9 cellular contexts compared by ENCODE assay signal in the genomic region with DNA sequence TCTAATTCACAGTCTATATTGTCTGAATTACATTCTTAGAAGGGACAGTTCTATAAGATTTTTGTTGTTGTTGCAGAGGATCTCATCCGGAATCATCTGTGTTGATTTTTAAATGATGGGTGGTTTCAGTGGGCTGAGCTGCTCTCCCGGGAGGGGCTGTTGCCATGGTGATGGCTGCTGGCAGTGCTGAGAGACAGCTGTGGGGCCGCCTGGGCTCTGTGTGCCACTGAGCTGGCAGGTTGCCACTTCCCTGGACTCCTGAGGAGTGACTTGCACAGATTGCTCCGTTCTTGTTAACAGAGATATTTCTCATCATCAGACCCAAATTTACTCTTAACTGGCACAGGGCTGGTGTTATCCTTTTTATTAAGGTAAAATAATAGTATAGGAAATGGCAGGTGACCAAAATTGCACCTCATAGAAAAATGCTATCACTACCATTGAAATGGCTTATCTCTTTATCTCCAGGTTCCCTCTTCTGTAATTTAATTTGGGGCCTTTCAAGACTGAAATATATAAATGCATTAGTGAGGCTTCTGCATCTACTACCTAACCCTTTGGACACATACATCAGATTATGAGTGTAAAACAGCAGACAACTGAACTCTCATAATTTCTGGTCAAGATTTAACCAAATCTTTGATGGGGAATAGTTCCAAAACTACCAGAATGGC. TPM values are rescaled to one million over a fixed set of nuclear protein-coding genes. Genes with fewer than 3 reads are reported as not detected.
A peak's percentile ranks its signal among the peaks of the same experiment; 100 is the strongest.
DNase-seq lines count a peak whose midpoint lies in the region; ATAC-seq and TF ChIP-seq lines count a peak whose summit lies in the region.
"Had no signal": no experiment of that assay in that cellular context is flagged by ENCODE, and none has a peak within 500 bp of the region (broad histone marks: within the 10 kb centered on the region; RNA-seq: fewer than 3 reads in every experiment).

No MANE protein-coding gene starts in this region.

- no peaks in the 10 kb centered on the region for H3K79me2 ChIP-seq in trophoblast cell (ENCODE audit: control insufficient read depth, insufficient read depth, low read length, poor library complexity)

- H2BK12ac ChIP-seq in trophoblast cell (ENCODE audit: low read length): no peak overlapping the region

- no peak overlapping the region for H2AK5ac ChIP-seq in trophoblast cell (ENCODE audit: low read length)

- H3K4me1 ChIP-seq in cardiac muscle cell (ENCODE audit: low read depth) (no peaks in the 10 kb centered on the region), SJSA1 (replicated peaks) (no peaks in the 10 kb centered on the region), colonic mucosa (no peaks in the 10 kb centered on the region), trophoblast cell (ENCODE audit: control insufficient read depth in 1 of 2, insufficient read depth in 2 of 2, low read length in 2 of 2) (no peaks in the 10 kb centered on the region)

- H3K4me3 ChIP-seq in cardiac muscle cell (no peak overlapping the region), SJSA1 (no peak overlapping the region), colonic mucosa (no peak overlapping the region), trophoblast cell (ENCODE audit: low read depth, low read length) (no peak overlapping the region)

- H3K27ac ChIP-seq in cardiac muscle cell (no peak overlapping the region), SJSA1 (no peak overlapping the region), colonic mucosa (no peak overlapping the region), RWPE1 (no peak overlapping the region), trophoblast cell (ENCODE audit: low read depth, low read length) (no peak overlapping the region)

- no peak overlapping the region for H3K14ac ChIP-seq in trophoblast cell (ENCODE audit: low read length)

- no peak overlapping the region for H4K12ac ChIP-seq in trophoblast cell (ENCODE audit: low read depth, low read length)

- H3K23ac ChIP-seq in trophoblast cell (ENCODE audit: low read length): no peak overlapping the region

- no peaks in the 10 kb centered on the region for H3K27me3 ChIP-seq in cardiac muscle cell
- no peaks in the 10 kb centered on the region for H3K27me3 ChIP-seq in SJSA1 (replicated peaks)
- H3K27me3 ChIP-seq in colonic mucosa: no peaks in the 10 kb centered on the region
- no peaks in the 10 kb centered on the region for H3K27me3 ChIP-seq in trophoblast cell (ENCODE audit: insufficient read depth, low read length)

- DNase-seq in cardiac muscle cell (ENCODE audit: low read depth in 1 of 2, low spot score in 1 of 2) (peak; percentile 43 to 51), Right ventricle myocardium inferior (ENCODE audit: missing footprints) (no peak), SJSA1 (ENCODE audit: low read depth in 1 of 2, low spot score in 2 of 2) (peak; percentile 3 to 49), hippocampal formation (lab: John Stamatoyannopoulos, UW) (peak; percentile 89 to 92), colonic mucosa (no peak), RWPE1 (ENCODE audit: low spot score) (no peak), trophoblast cell (no peak)
- no peak for DNase-seq in stimulated activated naive CD4-positive, alpha-beta T cell (lab: John Stamatoyannopoulos, UW)

- H3K79me1 ChIP-seq in trophoblast cell (ENCODE audit: low read length): no peaks in the 10 kb centered on the region

- H3K36me3 ChIP-seq in cardiac muscle cell (no peaks in the 10 kb centered on the region), SJSA1 (no peaks in the 10 kb centered on the region), colonic mucosa (no peaks in the 10 kb centered on the region), trophoblast cell (ENCODE audit: control insufficient read depth in 1 of 2, insufficient read depth in 2 of 2, low read length in 2 of 2) (no peaks in the 10 kb centered on the region)

- H2BK120ac ChIP-seq in trophoblast cell (ENCODE audit: insufficient read depth, low read length, poor library complexity): no peak overlapping the region

- H2AFZ ChIP-seq in trophoblast cell (ENCODE audit: insufficient read depth, low read length, poor library complexity): no peak overlapping the region

- no CpG with 5 or more reads among the region's 4 CpGs for WGBS in trophoblast cell (ENCODE audit: extremely low coverage, insufficient coverage, insufficient read length)

- POLR2A ChIA-PET in RWPE1 (lab: Yijun Ruan, JAX; ENCODE audit: low non-redundant PET): no interaction called here

- H3K4ac ChIP-seq in trophoblast cell (ENCODE audit: low read depth, low read length): no peak overlapping the region

- CTCF ChIA-PET in RWPE1 (lab: Yijun Ruan, JAX): no interaction called here

- no peak for ATAC-seq in Right ventricle myocardium inferior
- ATAC-seq: Panc1 had no signal

- no peak overlapping the region for H3K4me2 ChIP-seq in trophoblast cell (ENCODE audit: low read length)

- H3K9me3 ChIP-seq in cardiac muscle cell (ENCODE audit: low read depth) (no peaks in the 10 kb centered on the region), SJSA1 (replicated peaks) (no peaks in the 10 kb centered on the region), colonic mucosa (no peaks in the 10 kb centered on the region), trophoblast cell (ENCODE audit: insufficient read depth, low read depth, low read length) (no peaks in the 10 kb centered on the region)

- H4K8ac ChIP-seq in trophoblast cell (ENCODE audit: low read depth, low read length): no peak overlapping the region

- H3K9ac ChIP-seq in colonic mucosa (ENCODE audit: low read depth in 2 of 2, low read length in 2 of 2): no peak overlapping the region
- H3K9ac ChIP-seq in trophoblast cell (ENCODE audit: low read length): no peak overlapping the region

- no peak overlapping the region for H3K18ac ChIP-seq in trophoblast cell (ENCODE audit: low read length)

- intact Hi-C loops in Right ventricle myocardium inferior (cut with DNase I) (loop anchor here (10.0 kb wide), 1 partner anchor 51 kb away; no protein-coding TSS in a partner anchor), colonic mucosa (cut with DNase I) (no loop called here)

- no peak overlapping the region for H2BK5ac ChIP-seq in trophoblast cell (ENCODE audit: low read depth, low read length, poor library complexity)

- H4K91ac ChIP-seq in trophoblast cell (ENCODE audit: low read depth, low read length): no peak overlapping the region

- TF ChIP-seq CTCF in cardiac muscle cell (IDR thresholded peaks at IDR 0.05; ENCODE audit: low read depth, low read length) (no peak), colonic mucosa (IDR thresholded peaks at IDR 0.05) (no peak), RWPE1 (conservative IDR thresholded peaks at IDR 0.05; ENCODE audit: low read depth) (no peak)

RNA-seq across cellular contexts. Expression of a gene that starts 56.6 kb away (rescaled TPM):
- total RNA-seq in cardiac muscle cell (2.0 and 2.1 TPM in 2 replicates), Right ventricle myocardium inferior (1.3 TPM), colonic mucosa (1 to 10 TPM; 5.5 to 5.8 TPM)
- 1.7 and 1.8 TPM in 2 replicates for polyA plus RNA-seq in cardiac muscle cell
- total RNA-seq in SJSA1 (2014; rRNA removed; shearing (Covaris generic)): 6.3 and 18.0 TPM in 2 replicates
- polyA plus RNA-seq in trophoblast cell (2013): 2.1 and 2.4 TPM in 2 replicates

RNA-seq across cellular contexts. Expression of a gene that starts 56.7 kb away (rescaled TPM):
- total RNA-seq in cardiac muscle cell (2.0 and 2.9 TPM in 2 replicates), Right ventricle myocardium inferior (3.4 TPM), colonic mucosa (10 to 100 TPM in 1 of 2 donors, 1 to 10 TPM in 1; 9.3 to 13.0 TPM)
- polyA plus RNA-seq in cardiac muscle cell: 5.9 and 9.7 TPM in 2 replicates
- 4.9 TPM in 2 replicates for total RNA-seq in SJSA1 (2014; rRNA removed; shearing (Covaris generic))
- polyA plus RNA-seq in trophoblast cell (2013): 3.0 TPM in 2 replicates

Comparison
In these comparisons a context has a peak if more than half of its experiments do, and no peak if none do; other contexts are left out.
1. DNase-seq: peak in cardiac muscle cell (2 of 2), SJSA1 (2 of 2) and hippocampal formation (2 of 2); none in Right ventricle myocardium inferior (single experiment), colonic mucosa (single experiment), RWPE1 (single experiment), trophoblast cell (0 of 2) and stimulated activated naive CD4-positive, alpha-beta T cell (0 of 6).